Comparison of ENCODE assay signal across 13 cellular contexts in genomic region chr5:53422539-53422938, GRCh38. TPM values are rescaled to one million over a fixed set of nuclear protein-coding genes. Genes with fewer than 3 reads are reported as not detected.
DNase-seq lines count a peak whose midpoint lies in the region; ATAC-seq, FAIRE-seq and TF ChIP-seq lines count a peak whose summit lies in the region.
"Had no signal": no experiment of that assay in that cellular context is flagged by ENCODE, and none has a peak within 500 bp of the region (broad histone marks: within the 10 kb centered on the region; RNA-seq: fewer than 3 reads in every experiment).

No MANE protein-coding gene starts in this region.

- WGBS in small intestine, 3 donors = 68 to 76% (median 74%) methylated on average over 3 of the region's 3 CpGs

- DNase-seq in AG08395 (ENCODE audit: low spot score) (peak; percentile 79), cardiac fibroblast (ENCODE audit: low read depth in 2 of 2) (peak; percentile 90 to 96), lower lobe of right lung (no peak), caudate nucleus (lab: John Stamatoyannopoulos, UW) (no peak), NCI-H1694 treated with DMSO at 0.1 percent for 48 hours (lab: John Stamatoyannopoulos, UW) (no peak), medulla oblongata (ENCODE audit: extremely low spot score) (no peak), small intestine (no peak)
- DNase-seq: activated CD4-positive, alpha-beta T cell treated with anti-CD3 and anti-CD28 coated beads for 36 hours; NCI-H446 treated with DMSO at 0.1 percent for 48 hours had no signal

- TF ChIP-seq CTCF in cardiac fibroblast (IDR thresholded peaks at IDR 0.05; ENCODE audit: low read depth, low read length) (no peak), lower lobe of right lung (IDR thresholded peaks at IDR 0.05) (no peak)

- intact Hi-C loops in lower lobe of right lung (cut with DNase I) = no loop called here

- ATAC-seq in HG02870 (IDR thresholded peaks at IDR 0.05; ENCODE audit: unreplicated experiment) (peak; percentile 59), lower lobe of right lung (peak; percentile 50 to 52)
- ATAC-seq: activated CD4-positive, alpha-beta T cell treated with anti-CD3 and anti-CD28 coated beads for 36 hours; esophagus mucosa had no signal

- H3K4me3 ChIP-seq in cardiac fibroblast (replicated peaks in 1 of 2; ENCODE audit: low read depth in 2 of 2, low read length in 2 of 2) = no peak overlapping the region
- H3K4me3 ChIP-seq in lower lobe of right lung = no peak overlapping the region
- no peak overlapping the region for H3K4me3 ChIP-seq in small intestine (ENCODE audit: low read depth in 1 of 2, low read length in 2 of 2)
- H3K4me3 ChIP-seq: suprapubic skin had no signal

- no peak for FAIRE-seq in small intestine (lab: Jason Lieb, UNC)
- FAIRE-seq: D721Med had no signal

- H3K27me3 ChIP-seq in lower lobe of right lung (ENCODE audit: low read depth) (no peaks in the 10 kb centered on the region), small intestine (ENCODE audit: control insufficient read depth in 2 of 2, insufficient read depth in 2 of 2, low read length in 2 of 2) (no peaks in the 10 kb centered on the region)
- H3K27me3 ChIP-seq: suprapubic skin had no signal

- H3K9me3 ChIP-seq in lower lobe of right lung = no peaks in the 10 kb centered on the region
- no peaks in the 10 kb centered on the region for H3K9me3 ChIP-seq in small intestine (ENCODE audit: control insufficient read depth, low read depth)
- H3K9me3 ChIP-seq: suprapubic skin had no signal

- H3K27ac ChIP-seq in lower lobe of right lung (no peak overlapping the region), caudate nucleus (ENCODE audit: low read depth, low read length) (no peak overlapping the region), small intestine (ENCODE audit: low read depth in 1 of 2, low read length in 1 of 2) (no peak overlapping the region)
- H3K27ac ChIP-seq: suprapubic skin had no signal

- H3K4me1 ChIP-seq in lower lobe of right lung (no peaks in the 10 kb centered on the region), small intestine (ENCODE audit: control insufficient read depth in 2 of 2, insufficient read depth in 1 of 2, low read depth in 1 of 2, low read length in 1 of 2) (no peaks in the 10 kb centered on the region)

- H3K36me3 ChIP-seq in lower lobe of right lung (no peaks in the 10 kb centered on the region), small intestine (ENCODE audit: control insufficient read depth in 2 of 2, insufficient read depth in 2 of 2, low read length in 2 of 2) (no peaks in the 10 kb centered on the region)
- H3K36me3 ChIP-seq: suprapubic skin had no signal

RNA-seq across cellular contexts. Expression of gene FST, which starts 57.9 kb away (rescaled TPM):
- total RNA-seq in lower lobe of right lung = 2.1 TPM
- 1 to 10 TPM in 1 of 3 donors, under 1 TPM in 1, not detected in 1; 0.54 to 6.0 TPM for polyA plus RNA-seq in small intestine

Comparison
In these comparisons a context has a peak if more than half of its experiments do, and no peak if none do; other contexts are left out.
1. DNase-seq: peak in AG08395 (single experiment) and cardiac fibroblast (2 of 2); none in lower lobe of right lung (single experiment), caudate nucleus (0 of 61), NCI-H1694 treated with DMSO at 0.1 percent for 48 hours (single experiment), medulla oblongata (single experiment) and small intestine (single experiment).